Comparison of ENCODE assay signal across 1 cellular context in the genomic region with DNA sequence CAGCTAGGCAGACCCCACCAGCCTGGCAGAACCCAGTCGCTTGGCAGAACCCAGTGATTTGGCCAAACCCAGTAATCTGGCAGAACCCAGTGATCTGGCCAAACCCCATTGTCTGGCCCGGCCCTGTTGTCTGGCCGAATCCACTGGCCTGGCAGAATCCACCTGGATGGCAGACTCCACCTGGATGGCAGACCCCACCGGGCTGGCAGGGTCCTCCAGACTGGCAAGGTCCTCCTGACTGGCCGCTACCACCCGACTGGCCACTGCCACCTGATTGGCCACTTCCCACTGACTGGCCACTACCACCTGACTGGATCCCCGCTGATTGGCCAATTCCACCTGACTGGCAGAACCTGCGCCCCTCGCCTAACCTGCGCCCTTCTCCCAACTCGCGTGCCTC.
TF ChIP-seq lines count a peak whose summit lies in the region.

No MANE protein-coding gene starts in this region.

TF ChIP-seq in HepG2, 621 proteins besides CTCF, POLR2A, EP300 and RAD21 (continues in another document):
- TF ChIP-seq SAFB2 (CRISPR knock-in tag; IDR thresholded peaks at IDR 0.05; ENCODE audit: borderline replicate concordance, low read depth) (no peak), SSRP1 (CRISPR knock-in tag; IDR thresholded peaks at IDR 0.05) (no peak), RBFOX2 (IDR thresholded peaks at IDR 0.05; ENCODE audit: low read depth, low read length) (peak; percentile 45; the same call in 1 of the 2 replicates), ZNF615 (CRISPR knock-in tag; IDR thresholded peaks at IDR 0.05; ENCODE audit: borderline replicate concordance) (no peak), TMF1 (CRISPR knock-in tag; IDR thresholded peaks at IDR 0.05; ENCODE audit: low read depth) (no peak), AGO2 (optimal IDR thresholded peaks at IDR 0.05; ENCODE audit: low read depth, low read length) (peak; percentile 87), MAFF (IDR thresholded peaks at IDR 0.05; ENCODE audit: low read depth, low read length) (no peak), POGZ (CRISPR knock-in tag; IDR thresholded peaks at IDR 0.05) (no peak), ZNF274 (CRISPR knock-in tag; IDR thresholded peaks at IDR 0.05) (no peak), MTF2 (CRISPR knock-in tag; IDR thresholded peaks at IDR 0.05; ENCODE audit: borderline replicate concordance) (no peak), HNF4G (IDR thresholded peaks at IDR 0.05; ENCODE audit: borderline replicate concordance, low read depth, low read length) (no peak), HNF4G (CRISPR knock-in tag; IDR thresholded peaks at IDR 0.05; ENCODE audit: borderline replicate concordance, low read depth) (no peak), RARG (CRISPR knock-in tag; IDR thresholded peaks at IDR 0.05; ENCODE audit: low read depth) (no peak), HES4 (CRISPR knock-in tag; IDR thresholded peaks at IDR 0.05; ENCODE audit: borderline replicate concordance) (no peak), HNRNPUL1 (IDR thresholded peaks at IDR 0.05; ENCODE audit: low read depth, low read length) (no peak), ZNF431 (CRISPR knock-in tag; IDR thresholded peaks at IDR 0.05; ENCODE audit: borderline replicate concordance, low read depth) (no peak), AHR (CRISPR knock-in tag; IDR thresholded peaks at IDR 0.05) (no peak), ZNF883 (CRISPR knock-in tag; IDR thresholded peaks at IDR 0.05; ENCODE audit: not compliant biosample characterization) (no peak), KLF16 (CRISPR knock-in tag; IDR thresholded peaks at IDR 0.05) (no peak), ZNF788 (CRISPR knock-in tag; IDR thresholded peaks at IDR 0.05; ENCODE audit: borderline replicate concordance) (no peak), MXI1 (IDR thresholded peaks at IDR 0.05; ENCODE audit: borderline replicate concordance, low read depth, low read length) (no peak)
- TF ChIP-seq, protein P1, sequence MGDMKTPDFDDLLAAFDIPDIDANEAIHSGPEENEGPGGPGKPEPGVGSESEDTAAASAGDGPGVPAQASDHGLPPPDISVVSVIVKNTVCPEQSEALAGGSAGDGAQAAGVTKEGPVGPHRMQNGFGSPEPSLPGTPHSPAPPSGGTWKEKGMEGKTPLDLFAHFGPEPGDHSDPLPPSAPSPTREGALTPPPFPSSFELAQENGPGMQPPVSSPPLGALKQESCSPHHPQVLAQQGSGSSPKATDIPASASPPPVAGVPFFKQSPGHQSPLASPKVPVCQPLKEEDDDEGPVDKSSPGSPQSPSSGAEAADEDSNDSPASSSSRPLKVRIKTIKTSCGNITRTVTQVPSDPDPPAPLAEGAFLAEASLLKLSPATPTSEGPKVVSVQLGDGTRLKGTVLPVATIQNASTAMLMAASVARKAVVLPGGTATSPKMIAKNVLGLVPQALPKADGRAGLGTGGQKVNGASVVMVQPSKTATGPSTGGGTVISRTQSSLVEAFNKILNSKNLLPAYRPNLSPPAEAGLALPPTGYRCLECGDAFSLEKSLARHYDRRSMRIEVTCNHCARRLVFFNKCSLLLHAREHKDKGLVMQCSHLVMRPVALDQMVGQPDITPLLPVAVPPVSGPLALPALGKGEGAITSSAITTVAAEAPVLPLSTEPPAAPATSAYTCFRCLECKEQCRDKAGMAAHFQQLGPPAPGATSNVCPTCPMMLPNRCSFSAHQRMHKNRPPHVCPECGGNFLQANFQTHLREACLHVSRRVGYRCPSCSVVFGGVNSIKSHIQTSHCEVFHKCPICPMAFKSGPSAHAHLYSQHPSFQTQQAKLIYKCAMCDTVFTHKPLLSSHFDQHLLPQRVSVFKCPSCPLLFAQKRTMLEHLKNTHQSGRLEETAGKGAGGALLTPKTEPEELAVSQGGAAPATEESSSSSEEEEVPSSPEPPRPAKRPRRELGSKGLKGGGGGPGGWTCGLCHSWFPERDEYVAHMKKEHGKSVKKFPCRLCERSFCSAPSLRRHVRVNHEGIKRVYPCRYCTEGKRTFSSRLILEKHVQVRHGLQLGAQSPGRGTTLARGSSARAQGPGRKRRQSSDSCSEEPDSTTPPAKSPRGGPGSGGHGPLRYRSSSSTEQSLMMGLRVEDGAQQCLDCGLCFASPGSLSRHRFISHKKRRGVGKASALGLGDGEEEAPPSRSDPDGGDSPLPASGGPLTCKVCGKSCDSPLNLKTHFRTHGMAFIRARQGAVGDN (CRISPR knock-in tag; IDR thresholded peaks at IDR 0.05) = peak; percentile 20; the same call in 1 of the 2 replicates
- TF ChIP-seq, protein P2, sequence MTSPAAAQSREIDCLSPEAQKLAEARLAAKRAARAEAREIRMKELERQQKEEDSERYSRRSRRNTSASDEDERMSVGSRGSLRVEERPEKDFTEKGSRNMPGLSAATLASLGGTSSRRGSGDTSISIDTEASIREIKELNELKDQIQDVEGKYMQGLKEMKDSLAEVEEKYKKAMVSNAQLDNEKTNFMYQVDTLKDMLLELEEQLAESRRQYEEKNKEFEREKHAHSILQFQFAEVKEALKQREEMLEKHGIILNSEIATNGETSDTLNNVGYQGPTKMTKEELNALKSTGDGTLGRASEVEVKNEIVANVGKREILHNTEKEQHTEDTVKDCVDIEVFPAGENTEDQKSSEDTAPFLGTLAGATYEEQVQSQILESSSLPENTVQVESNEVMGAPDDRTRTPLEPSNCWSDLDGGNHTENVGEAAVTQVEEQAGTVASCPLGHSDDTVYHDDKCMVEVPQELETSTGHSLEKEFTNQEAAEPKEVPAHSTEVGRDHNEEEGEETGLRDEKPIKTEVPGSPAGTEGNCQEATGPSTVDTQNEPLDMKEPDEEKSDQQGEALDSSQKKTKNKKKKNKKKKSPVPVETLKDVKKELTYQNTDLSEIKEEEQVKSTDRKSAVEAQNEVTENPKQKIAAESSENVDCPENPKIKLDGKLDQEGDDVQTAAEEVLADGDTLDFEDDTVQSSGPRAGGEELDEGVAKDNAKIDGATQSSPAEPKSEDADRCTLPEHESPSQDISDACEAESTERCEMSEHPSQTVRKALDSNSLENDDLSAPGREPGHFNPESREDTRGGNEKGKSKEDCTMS (CRISPR knock-in tag; conservative IDR thresholded peaks at IDR 0.05) = no peak
- TF ChIP-seq, protein P3, sequence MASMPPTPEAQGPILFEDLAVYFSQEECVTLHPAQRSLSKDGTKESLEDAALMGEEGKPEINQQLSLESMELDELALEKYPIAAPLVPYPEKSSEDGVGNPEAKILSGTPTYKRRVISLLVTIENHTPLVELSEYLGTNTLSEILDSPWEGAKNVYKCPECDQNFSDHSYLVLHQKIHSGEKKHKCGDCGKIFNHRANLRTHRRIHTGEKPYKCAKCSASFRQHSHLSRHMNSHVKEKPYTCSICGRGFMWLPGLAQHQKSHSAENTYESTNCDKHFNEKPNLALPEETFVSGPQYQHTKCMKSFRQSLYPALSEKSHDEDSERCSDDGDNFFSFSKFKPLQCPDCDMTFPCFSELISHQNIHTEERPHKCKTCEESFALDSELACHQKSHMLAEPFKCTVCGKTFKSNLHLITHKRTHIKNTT (CRISPR knock-in tag; IDR thresholded peaks at IDR 0.05) = no peak
- TF ChIP-seq, protein P4, sequence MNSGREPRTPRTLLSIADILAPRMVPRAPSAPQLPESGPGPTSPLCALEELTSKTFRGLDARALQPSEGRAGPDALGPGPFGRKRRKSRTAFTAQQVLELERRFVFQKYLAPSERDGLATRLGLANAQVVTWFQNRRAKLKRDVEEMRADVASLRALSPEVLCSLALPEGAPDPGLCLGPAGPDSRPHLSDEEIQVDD (CRISPR knock-in tag; IDR thresholded peaks at IDR 0.05; ENCODE audit: borderline replicate concordance) = no peak
- TF ChIP-seq, protein P5, sequence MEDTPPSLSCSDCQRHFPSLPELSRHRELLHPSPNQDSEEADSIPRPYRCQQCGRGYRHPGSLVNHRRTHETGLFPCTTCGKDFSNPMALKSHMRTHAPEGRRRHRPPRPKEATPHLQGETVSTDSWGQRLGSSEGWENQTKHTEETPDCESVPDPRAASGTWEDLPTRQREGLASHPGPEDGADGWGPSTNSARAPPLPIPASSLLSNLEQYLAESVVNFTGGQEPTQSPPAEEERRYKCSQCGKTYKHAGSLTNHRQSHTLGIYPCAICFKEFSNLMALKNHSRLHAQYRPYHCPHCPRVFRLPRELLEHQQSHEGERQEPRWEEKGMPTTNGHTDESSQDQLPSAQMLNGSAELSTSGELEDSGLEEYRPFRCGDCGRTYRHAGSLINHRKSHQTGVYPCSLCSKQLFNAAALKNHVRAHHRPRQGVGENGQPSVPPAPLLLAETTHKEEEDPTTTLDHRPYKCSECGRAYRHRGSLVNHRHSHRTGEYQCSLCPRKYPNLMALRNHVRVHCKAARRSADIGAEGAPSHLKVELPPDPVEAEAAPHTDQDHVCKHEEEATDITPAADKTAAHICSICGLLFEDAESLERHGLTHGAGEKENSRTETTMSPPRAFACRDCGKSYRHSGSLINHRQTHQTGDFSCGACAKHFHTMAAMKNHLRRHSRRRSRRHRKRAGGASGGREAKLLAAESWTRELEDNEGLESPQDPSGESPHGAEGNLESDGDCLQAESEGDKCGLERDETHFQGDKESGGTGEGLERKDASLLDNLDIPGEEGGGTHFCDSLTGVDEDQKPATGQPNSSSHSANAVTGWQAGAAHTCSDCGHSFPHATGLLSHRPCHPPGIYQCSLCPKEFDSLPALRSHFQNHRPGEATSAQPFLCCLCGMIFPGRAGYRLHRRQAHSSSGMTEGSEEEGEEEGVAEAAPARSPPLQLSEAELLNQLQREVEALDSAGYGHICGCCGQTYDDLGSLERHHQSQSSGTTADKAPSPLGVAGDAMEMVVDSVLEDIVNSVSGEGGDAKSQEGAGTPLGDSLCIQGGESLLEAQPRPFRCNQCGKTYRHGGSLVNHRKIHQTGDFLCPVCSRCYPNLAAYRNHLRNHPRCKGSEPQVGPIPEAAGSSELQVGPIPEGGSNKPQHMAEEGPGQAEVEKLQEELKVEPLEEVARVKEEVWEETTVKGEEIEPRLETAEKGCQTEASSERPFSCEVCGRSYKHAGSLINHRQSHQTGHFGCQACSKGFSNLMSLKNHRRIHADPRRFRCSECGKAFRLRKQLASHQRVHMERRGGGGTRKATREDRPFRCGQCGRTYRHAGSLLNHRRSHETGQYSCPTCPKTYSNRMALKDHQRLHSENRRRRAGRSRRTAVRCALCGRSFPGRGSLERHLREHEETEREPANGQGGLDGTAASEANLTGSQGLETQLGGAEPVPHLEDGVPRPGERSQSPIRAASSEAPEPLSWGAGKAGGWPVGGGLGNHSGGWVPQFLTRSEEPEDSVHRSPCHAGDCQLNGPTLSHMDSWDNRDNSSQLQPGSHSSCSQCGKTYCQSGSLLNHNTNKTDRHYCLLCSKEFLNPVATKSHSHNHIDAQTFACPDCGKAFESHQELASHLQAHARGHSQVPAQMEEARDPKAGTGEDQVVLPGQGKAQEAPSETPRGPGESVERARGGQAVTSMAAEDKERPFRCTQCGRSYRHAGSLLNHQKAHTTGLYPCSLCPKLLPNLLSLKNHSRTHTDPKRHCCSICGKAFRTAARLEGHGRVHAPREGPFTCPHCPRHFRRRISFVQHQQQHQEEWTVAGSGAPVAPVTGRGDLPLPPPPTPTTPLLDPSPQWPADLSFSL (CRISPR knock-in tag; IDR thresholded peaks at IDR 0.05) = no peak
- TF ChIP-seq, protein P6, sequence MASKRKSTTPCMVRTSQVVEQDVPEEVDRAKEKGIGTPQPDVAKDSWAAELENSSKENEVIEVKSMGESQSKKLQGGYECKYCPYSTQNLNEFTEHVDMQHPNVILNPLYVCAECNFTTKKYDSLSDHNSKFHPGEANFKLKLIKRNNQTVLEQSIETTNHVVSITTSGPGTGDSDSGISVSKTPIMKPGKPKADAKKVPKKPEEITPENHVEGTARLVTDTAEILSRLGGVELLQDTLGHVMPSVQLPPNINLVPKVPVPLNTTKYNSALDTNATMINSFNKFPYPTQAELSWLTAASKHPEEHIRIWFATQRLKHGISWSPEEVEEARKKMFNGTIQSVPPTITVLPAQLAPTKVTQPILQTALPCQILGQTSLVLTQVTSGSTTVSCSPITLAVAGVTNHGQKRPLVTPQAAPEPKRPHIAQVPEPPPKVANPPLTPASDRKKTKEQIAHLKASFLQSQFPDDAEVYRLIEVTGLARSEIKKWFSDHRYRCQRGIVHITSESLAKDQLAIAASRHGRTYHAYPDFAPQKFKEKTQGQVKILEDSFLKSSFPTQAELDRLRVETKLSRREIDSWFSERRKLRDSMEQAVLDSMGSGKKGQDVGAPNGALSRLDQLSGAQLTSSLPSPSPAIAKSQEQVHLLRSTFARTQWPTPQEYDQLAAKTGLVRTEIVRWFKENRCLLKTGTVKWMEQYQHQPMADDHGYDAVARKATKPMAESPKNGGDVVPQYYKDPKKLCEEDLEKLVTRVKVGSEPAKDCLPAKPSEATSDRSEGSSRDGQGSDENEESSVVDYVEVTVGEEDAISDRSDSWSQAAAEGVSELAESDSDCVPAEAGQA (IDR thresholded peaks at IDR 0.05; ENCODE audit: low read depth) = no peak
- TF ChIP-seq, protein P6 (CRISPR knock-in tag; IDR thresholded peaks at IDR 0.05; ENCODE audit: borderline replicate concordance) = no peak
- TF ChIP-seq, protein P7, sequence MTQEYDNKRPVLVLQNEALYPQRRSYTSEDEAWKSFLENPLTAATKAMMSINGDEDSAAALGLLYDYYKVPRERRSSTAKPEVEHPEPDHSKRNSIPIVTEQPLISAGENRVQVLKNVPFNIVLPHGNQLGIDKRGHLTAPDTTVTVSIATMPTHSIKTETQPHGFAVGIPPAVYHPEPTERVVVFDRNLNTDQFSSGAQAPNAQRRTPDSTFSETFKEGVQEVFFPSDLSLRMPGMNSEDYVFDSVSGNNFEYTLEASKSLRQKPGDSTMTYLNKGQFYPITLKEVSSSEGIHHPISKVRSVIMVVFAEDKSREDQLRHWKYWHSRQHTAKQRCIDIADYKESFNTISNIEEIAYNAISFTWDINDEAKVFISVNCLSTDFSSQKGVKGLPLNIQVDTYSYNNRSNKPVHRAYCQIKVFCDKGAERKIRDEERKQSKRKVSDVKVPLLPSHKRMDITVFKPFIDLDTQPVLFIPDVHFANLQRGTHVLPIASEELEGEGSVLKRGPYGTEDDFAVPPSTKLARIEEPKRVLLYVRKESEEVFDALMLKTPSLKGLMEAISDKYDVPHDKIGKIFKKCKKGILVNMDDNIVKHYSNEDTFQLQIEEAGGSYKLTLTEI (CRISPR knock-in tag; conservative IDR thresholded peaks at IDR 0.05) = no peak
- TF ChIP-seq, protein P8, sequence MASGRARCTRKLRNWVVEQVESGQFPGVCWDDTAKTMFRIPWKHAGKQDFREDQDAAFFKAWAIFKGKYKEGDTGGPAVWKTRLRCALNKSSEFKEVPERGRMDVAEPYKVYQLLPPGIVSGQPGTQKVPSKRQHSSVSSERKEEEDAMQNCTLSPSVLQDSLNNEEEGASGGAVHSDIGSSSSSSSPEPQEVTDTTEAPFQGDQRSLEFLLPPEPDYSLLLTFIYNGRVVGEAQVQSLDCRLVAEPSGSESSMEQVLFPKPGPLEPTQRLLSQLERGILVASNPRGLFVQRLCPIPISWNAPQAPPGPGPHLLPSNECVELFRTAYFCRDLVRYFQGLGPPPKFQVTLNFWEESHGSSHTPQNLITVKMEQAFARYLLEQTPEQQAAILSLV (CRISPR knock-in tag; IDR thresholded peaks at IDR 0.05; ENCODE audit: borderline replicate concordance) = no peak
